Comparison of ENCODE assay signal across 2 cellular contexts in the genomic region with DNA sequence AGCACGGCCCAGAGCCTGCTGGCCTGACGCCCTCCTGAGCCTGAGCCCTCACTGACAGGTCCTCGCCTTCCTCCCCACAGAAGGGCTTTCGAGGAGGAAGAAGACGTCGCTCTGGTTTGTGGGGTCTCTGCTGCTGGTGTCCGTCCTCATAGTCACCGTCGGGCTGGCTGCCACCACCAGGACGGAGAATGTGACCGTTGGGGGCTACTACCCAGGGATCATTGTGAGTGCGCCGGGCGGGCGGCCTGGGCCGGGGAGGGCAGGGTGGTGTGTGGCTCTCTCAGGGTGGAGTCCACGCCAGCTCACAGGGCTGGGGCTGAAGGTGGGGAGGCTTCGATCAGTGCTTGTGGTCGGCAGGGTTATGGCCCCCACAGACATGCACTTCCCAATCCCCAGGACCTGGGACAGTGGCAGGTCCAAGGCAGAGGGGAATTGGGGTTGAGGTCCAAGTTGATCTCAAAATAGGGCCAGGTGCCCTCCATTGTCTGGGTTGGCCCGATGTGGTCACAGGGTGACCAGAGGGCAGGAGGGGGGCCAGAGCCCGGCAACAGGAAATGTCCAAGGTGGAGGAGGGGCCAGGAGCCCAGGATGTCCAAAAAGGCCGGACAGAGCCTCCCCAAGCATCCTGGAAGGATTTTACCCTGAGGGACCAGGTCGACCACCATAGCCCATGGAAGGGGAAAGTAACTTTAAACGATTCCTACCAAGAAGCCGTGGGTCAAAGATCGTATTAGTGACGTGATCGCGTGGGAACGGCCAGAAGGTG.
TF ChIP-seq lines count a peak whose summit lies in the region.

No MANE protein-coding gene starts in this region.

TF ChIP-seq in GM23338, 12 proteins besides CTCF, POLR2A, EP300 and RAD21 (continued from another document):
- TF ChIP-seq CREB1 (CRISPR knock-in tag; IDR thresholded peaks at IDR 0.05; ENCODE audit: low read depth) (no peak), EZH2 (IDR thresholded peaks at IDR 0.05; ENCODE audit: low read depth, unreplicated experiment) (no peak), POLR2AphosphoS5 (IDR thresholded peaks at IDR 0.05; ENCODE audit: low read depth) (no peak), NANOG (IDR thresholded peaks at IDR 0.05; ENCODE audit: borderline replicate concordance) (no peak), ZNF114 (CRISPR knock-in tag; IDR thresholded peaks at IDR 0.05) (no peak), STAT1 (IDR thresholded peaks at IDR 0.05; ENCODE audit: unreplicated experiment) (no peak)
- TF ChIP-seq, protein P1, sequence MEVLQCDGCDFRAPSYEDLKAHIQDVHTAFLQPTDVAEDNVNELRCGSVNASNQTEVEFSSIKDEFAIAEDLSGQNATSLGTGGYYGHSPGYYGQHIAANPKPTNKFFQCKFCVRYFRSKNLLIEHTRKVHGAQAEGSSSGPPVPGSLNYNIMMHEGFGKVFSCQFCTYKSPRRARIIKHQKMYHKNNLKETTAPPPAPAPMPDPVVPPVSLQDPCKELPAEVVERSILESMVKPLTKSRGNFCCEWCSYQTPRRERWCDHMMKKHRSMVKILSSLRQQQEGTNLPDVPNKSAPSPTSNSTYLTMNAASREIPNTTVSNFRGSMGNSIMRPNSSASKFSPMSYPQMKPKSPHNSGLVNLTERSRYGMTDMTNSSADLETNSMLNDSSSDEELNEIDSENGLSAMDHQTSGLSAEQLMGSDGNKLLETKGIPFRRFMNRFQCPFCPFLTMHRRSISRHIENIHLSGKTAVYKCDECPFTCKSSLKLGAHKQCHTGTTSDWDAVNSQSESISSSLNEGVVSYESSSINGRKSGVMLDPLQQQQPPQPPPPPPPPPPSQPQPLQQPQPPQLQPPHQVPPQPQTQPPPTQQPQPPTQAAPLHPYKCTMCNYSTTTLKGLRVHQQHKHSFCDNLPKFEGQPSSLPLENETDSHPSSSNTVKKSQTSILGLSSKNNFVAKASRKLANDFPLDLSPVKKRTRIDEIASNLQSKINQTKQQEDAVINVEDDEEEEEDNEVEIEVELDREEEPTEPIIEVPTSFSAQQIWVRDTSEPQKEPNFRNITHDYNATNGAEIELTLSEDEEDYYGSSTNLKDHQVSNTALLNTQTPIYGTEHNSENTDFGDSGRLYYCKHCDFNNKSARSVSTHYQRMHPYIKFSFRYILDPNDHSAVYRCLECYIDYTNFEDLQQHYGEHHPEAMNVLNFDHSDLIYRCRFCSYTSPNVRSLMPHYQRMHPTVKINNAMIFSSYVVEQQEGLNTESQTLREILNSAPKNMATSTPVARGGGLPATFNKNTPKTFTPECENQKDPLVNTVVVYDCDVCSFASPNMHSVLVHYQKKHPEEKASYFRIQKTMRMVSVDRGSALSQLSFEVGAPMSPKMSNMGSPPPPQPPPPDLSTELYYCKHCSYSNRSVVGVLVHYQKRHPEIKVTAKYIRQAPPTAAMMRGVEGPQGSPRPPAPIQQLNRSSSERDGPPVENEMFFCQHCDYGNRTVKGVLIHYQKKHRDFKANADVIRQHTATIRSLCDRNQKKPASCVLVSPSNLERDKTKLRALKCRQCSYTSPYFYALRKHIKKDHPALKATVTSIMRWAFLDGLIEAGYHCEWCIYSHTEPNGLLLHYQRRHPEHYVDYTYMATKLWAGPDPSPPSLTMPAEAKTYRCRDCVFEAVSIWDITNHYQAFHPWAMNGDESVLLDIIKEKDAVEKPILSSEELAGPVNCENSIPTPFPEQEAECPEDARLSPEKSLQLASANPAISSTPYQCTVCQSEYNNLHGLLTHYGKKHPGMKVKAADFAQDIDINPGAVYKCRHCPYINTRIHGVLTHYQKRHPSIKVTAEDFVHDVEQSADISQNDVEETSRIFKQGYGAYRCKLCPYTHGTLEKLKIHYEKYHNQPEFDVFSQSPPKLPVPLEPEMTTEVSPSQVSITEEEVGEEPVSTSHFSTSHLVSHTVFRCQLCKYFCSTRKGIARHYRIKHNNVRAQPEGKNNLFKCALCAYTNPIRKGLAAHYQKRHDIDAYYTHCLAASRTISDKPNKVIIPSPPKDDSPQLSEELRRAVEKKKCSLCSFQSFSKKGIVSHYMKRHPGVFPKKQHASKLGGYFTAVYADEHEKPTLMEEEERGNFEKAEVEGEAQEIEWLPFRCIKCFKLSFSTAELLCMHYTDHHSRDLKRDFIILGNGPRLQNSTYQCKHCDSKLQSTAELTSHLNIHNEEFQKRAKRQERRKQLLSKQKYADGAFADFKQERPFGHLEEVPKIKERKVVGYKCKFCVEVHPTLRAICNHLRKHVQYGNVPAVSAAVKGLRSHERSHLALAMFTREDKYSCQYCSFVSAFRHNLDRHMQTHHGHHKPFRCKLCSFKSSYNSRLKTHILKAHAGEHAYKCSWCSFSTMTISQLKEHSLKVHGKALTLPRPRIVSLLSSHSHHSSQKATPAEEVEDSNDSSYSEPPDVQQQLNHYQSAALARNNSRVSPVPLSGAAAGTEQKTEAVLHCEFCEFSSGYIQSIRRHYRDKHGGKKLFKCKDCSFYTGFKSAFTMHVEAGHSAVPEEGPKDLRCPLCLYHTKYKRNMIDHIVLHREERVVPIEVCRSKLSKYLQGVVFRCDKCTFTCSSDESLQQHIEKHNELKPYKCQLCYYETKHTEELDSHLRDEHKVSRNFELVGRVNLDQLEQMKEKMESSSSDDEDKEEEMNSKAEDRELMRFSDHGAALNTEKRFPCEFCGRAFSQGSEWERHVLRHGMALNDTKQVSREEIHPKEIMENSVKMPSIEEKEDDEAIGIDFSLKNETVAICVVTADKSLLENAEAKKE (CRISPR knock-in tag; IDR thresholded peaks at IDR 0.05): no peak
- TF ChIP-seq, protein P2, sequence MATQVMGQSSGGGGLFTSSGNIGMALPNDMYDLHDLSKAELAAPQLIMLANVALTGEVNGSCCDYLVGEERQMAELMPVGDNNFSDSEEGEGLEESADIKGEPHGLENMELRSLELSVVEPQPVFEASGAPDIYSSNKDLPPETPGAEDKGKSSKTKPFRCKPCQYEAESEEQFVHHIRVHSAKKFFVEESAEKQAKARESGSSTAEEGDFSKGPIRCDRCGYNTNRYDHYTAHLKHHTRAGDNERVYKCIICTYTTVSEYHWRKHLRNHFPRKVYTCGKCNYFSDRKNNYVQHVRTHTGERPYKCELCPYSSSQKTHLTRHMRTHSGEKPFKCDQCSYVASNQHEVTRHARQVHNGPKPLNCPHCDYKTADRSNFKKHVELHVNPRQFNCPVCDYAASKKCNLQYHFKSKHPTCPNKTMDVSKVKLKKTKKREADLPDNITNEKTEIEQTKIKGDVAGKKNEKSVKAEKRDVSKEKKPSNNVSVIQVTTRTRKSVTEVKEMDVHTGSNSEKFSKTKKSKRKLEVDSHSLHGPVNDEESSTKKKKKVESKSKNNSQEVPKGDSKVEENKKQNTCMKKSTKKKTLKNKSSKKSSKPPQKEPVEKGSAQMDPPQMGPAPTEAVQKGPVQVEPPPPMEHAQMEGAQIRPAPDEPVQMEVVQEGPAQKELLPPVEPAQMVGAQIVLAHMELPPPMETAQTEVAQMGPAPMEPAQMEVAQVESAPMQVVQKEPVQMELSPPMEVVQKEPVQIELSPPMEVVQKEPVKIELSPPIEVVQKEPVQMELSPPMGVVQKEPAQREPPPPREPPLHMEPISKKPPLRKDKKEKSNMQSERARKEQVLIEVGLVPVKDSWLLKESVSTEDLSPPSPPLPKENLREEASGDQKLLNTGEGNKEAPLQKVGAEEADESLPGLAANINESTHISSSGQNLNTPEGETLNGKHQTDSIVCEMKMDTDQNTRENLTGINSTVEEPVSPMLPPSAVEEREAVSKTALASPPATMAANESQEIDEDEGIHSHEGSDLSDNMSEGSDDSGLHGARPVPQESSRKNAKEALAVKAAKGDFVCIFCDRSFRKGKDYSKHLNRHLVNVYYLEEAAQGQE (IDR thresholded peaks at IDR 0.05; ENCODE audit: unreplicated experiment): no peak

TF ChIP-seq in IMR-90, 13 proteins besides CTCF, POLR2A, EP300 and RAD21 (continued from another document):
- TF ChIP-seq RCOR1 (IDR thresholded peaks at IDR 0.05; ENCODE audit: insufficient replicate concordance, low read length) (no peak), USF2 (IDR thresholded peaks at IDR 0.05; ENCODE audit: low read depth, low read length) (no peak), SMC3 (IDR thresholded peaks at IDR 0.05; ENCODE audit: low read depth, low read length) (no peak), RFX5 (IDR thresholded peaks at IDR 0.05; ENCODE audit: low read depth, low read length) (no peak), CEBPB (IDR thresholded peaks at IDR 0.05; ENCODE audit: low read depth, low read length) (no peak), MAZ (IDR thresholded peaks at IDR 0.05; ENCODE audit: borderline replicate concordance, low read depth, low read length) (no peak)
- TF ChIP-seq, protein P3, sequence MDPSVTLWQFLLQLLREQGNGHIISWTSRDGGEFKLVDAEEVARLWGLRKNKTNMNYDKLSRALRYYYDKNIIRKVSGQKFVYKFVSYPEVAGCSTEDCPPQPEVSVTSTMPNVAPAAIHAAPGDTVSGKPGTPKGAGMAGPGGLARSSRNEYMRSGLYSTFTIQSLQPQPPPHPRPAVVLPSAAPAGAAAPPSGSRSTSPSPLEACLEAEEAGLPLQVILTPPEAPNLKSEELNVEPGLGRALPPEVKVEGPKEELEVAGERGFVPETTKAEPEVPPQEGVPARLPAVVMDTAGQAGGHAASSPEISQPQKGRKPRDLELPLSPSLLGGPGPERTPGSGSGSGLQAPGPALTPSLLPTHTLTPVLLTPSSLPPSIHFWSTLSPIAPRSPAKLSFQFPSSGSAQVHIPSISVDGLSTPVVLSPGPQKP (IDR thresholded peaks at IDR 0.05; ENCODE audit: borderline replicate concordance, low read depth, low read length): no peak
